8 cellular contexts compared by ENCODE assay signal in the genomic region with DNA sequence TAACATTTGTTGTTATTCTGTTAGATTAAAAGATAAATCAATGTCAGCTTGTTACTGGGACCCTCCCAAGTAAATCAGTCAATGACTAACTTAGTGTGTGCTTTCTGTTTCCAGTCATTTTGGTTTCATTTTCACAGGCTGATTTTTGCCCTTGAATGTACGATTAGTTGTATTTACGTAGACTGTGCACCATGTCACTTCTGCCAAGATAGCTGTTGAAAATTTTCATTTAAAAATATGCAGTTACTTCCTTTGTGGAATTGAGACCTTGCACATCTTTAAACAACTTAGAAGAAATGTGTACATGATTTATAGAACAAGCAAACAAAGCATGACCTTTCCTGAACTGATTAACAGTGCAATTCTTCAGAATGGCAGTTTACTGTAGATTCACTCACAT.
DNase-seq lines count a peak whose midpoint lies in the region; ATAC-seq, FAIRE-seq and TF ChIP-seq lines count a peak whose summit lies in the region.

No MANE protein-coding gene starts in this region.

- H4K20me1 ChIP-seq in GM12878 (ENCODE audit: control insufficient read depth, insufficient read depth) = no peaks in the 10 kb centered on the region

- BruUV-seq in GM12878 (replicated peaks; lab: Mats Ljungman, UMichigan) = no TSS peak

- TF ChIP-seq RAD21 in GM12878 (IDR thresholded peaks at IDR 0.05; ENCODE audit: insufficient read depth, low read depth, low read length) = no peak

- H3K4me3 Mint-ChIP-seq in endodermal cell = no peak overlapping the region

- H3K79me2 ChIP-seq in GM12878 (ENCODE audit: control insufficient read depth, insufficient read depth, low read length) = no peaks in the 10 kb centered on the region

- no peaks in the 10 kb centered on the region for H3K36me3 ChIP-seq in GM12878 (ENCODE audit: control insufficient read depth in 2 of 2, insufficient read depth in 2 of 2, low read length in 1 of 2)
- H3K36me3 ChIP-seq in gastrocnemius medialis = no peaks in the 10 kb centered on the region
- no peaks in the 10 kb centered on the region for H3K36me3 ChIP-seq in endodermal cell (ENCODE audit: control insufficient read depth, insufficient read depth, low read length)

- H3K4me2 ChIP-seq in GM12878 (ENCODE audit: control insufficient read depth, insufficient read depth) = peak overlapping the region; percentile 41; the same call in 1 of the 2 replicates

- H3K27ac Mint-ChIP-seq in endodermal cell = no peak overlapping the region

- ATAC-seq in HG03045 (IDR thresholded peaks at IDR 0.05; ENCODE audit: unreplicated experiment) = peak; percentile 80
- ATAC-seq in GM12878 = peak; percentile 83
- no peak for ATAC-seq in gastrocnemius medialis

- H3K4me1 Mint-ChIP-seq in endodermal cell = peaks cover 10% of the 10 kb centered on the region

- peak overlapping the region; percentile 48 for H2AFZ ChIP-seq in GM12878 (ENCODE audit: control insufficient read depth, low read depth, low read length)

- POLR2A ChIA-PET in GM12878 (lab: Charles Lee) = interaction anchor here (0.6 to 0.8 kb wide), 2 partner anchors 48 to 95 kb away, joined by 3 to 4 read pairs; no protein-coding TSS in a partner anchor

- TF ChIP-seq POLR2A in GM12878 (IDR thresholded peaks at IDR 0.05; ENCODE audit: low read depth, low read length) (no peak), gastrocnemius medialis (IDR thresholded peaks at IDR 0.05) (no peak)

- H3K27me3 ChIP-seq in GM12878 (replicated peaks in 1 of 2; ENCODE audit: control insufficient read depth in 2 of 2, insufficient read depth in 2 of 2, low read length in 1 of 2) (no peaks in the 10 kb centered on the region), gastrocnemius medialis (no peaks in the 10 kb centered on the region), endodermal cell (ENCODE audit: control insufficient read depth, insufficient read depth, low read length, poor library complexity, severe bottlenecking) (no peaks in the 10 kb centered on the region)

- no peaks in the 10 kb centered on the region for H3K36me3 Mint-ChIP-seq in endodermal cell (ENCODE audit: low read depth)

- WGBS in GM12878 (ENCODE audit: insufficient coverage, insufficient replicate concordance, low lambda C conversion rate, missing lambda C conversion rate) = 47% methylated on average over 2 of the region's 2 CpGs
- WGBS in endodermal cell (ENCODE audit: insufficient coverage in 1 of 2, insufficient read length in 1 of 2), 2 experiments = 98% methylated on average over 2 of the region's 2 CpGs; no CpG with 5 or more reads in 1 of the 2 experiments

- CTCF ChIA-PET in GM12878 (lab: Yijun Ruan, JAX) = interaction anchor here (0.9 to 1.5 kb wide), 3 partner anchors 34 to 118 kb away, joined by 3 to 4 read pairs (median 4); no protein-coding TSS in a partner anchor

- no peaks in the 10 kb centered on the region for H3K9me3 ChIP-seq in GM12878 (replicated peaks; ENCODE audit: control insufficient read depth, insufficient read depth, low read length)
- H3K9me3 ChIP-seq in gastrocnemius medialis = no peaks in the 10 kb centered on the region
- no peaks in the 10 kb centered on the region for H3K9me3 ChIP-seq in endodermal cell (ENCODE audit: control insufficient read depth, low read length)

- H3K4me1 ChIP-seq in GM12878 (ENCODE audit: control insufficient read depth, insufficient read depth, low read length) (no peaks in the 10 kb centered on the region), gastrocnemius medialis (peaks cover 39 to 41% of the 10 kb centered on the region in 2 donors), endodermal cell (ENCODE audit: control insufficient read depth, insufficient read depth, low read length) (no peaks in the 10 kb centered on the region)

- intact Hi-C loops in GM12878 (cut with micrococcal nuclease; ENCODE audit: unreplicated experiment) = no loop called here
- intact Hi-C loops in gastrocnemius medialis (cut with DNase I; ENCODE audit: low total_unique reads) = no loop called here

- TF ChIP-seq EP300 in GM12878 (IDR thresholded peaks at IDR 0.05; ENCODE audit: borderline replicate concordance in 1 of 2, control insufficient read depth in 1 of 2, low read depth in 2 of 2, low read length in 2 of 2) = no peak

- TF ChIP-seq CTCF in GM12878 (IDR thresholded peaks at IDR 0.05 in 2 of 3, conservative IDR thresholded peaks at IDR 0.05 in 1 of 3; ENCODE audit: control insufficient read depth in 2 of 3, extremely low read depth in 1 of 3, insufficient read depth in 1 of 3, low read depth in 3 of 3, low read length in 3 of 3) = no peak
- TF ChIP-seq CTCF in gastrocnemius medialis (IDR thresholded peaks at IDR 0.05 in 4 of 5, conservative IDR thresholded peaks at IDR 0.05 in 1 of 5) = no peak
- TF ChIP-seq CTCF in endodermal cell (conservative IDR thresholded peaks at IDR 0.05) = no peak

- DNase-seq in GM19239 (ENCODE audit: insufficient read length, low spot score) = peak; percentile 2
- DNase-seq in GM12878 (ENCODE audit: low read depth, low spot score) = no peak
- DNase-seq in gastrocnemius medialis = no peak
- DNase-seq in NCI-H1930 (lab: John Stamatoyannopoulos, UW) = no peak
- no peak for DNase-seq in iPS-NIHi7 (ENCODE audit: extremely low spot score)
- no peak for DNase-seq in activated CD4-positive, alpha-beta T cell treated with anti-CD3 and anti-CD28 coated beads for 48 hours
- no peak for DNase-seq in endodermal cell

- FAIRE-seq in GM19239 (lab: Jason Lieb, UNC) (peak; percentile 82), GM12878 (lab: Jason Lieb, UNC) (peak; percentile 88)

- SMC1A ChIA-PET in GM12878 (lab: Charles Lee; ENCODE audit: uncharacterized antibody, unreplicated experiment) = interaction anchor here (0.6 to 2.8 kb wide), 8 partner anchors 12 to 455 kb away, joined by 3 to 7 read pairs (median 4); no protein-coding TSS in a partner anchor

- in situ Hi-C loops in GM12878 (cut with MboI) = no loop called here
- in situ Hi-C loops in gastrocnemius medialis (cut with MboI; ENCODE audit: low sequenced_read_pairs in 4 of 4) = no loop called here

- RAD21 ChIA-PET in GM12878 (lab: Charles Lee; ENCODE audit: unreplicated experiment) = interaction anchor here (1.5 to 3.6 kb wide), 3 partner anchors 44 to 48 kb away, joined by 3 to 13 read pairs (median 9); no protein-coding TSS in a partner anchor

- H3K4me3 ChIP-seq in GM12878 (no peak overlapping the region), gastrocnemius medialis (peak overlapping the region in 3 of 4 donors; percentile 0 to 43 (median 12)), endodermal cell (ENCODE audit: low read length) (no peak overlapping the region)

- H3K27me3 Mint-ChIP-seq in endodermal cell (ENCODE audit: insufficient read depth) = no peaks in the 10 kb centered on the region

- H3K9me3 Mint-ChIP-seq in endodermal cell = no peaks in the 10 kb centered on the region

- H3K9ac ChIP-seq in GM12878 (ENCODE audit: control insufficient read depth, insufficient read depth, low read length) (no peak overlapping the region), endodermal cell (ENCODE audit: extremely low read depth, low read length, poor library complexity, severe bottlenecking) (no peak overlapping the region)

- no peak overlapping the region for H3K27ac ChIP-seq in GM12878 (ENCODE audit: control insufficient read depth, insufficient read depth)
- peak overlapping the region; percentile 11 to 59 (median 30) for H3K27ac ChIP-seq in gastrocnemius medialis
- H3K27ac ChIP-seq in endodermal cell (ENCODE audit: low read depth, low read length) = no peak overlapping the region

TF ChIP-seq in GM12878, 131 proteins besides CTCF, POLR2A, EP300 and RAD21 (continues in another document):
- no peak for TF ChIP-seq IKZF1 (conservative IDR thresholded peaks at IDR 0.05)
- no peak for TF ChIP-seq IRF4 (IDR thresholded peaks at IDR 0.05; ENCODE audit: low read depth, low read length)
- no peak for TF ChIP-seq PML (IDR thresholded peaks at IDR 0.05; ENCODE audit: low read length)
- TF ChIP-seq PKNOX1 (IDR thresholded peaks at IDR 0.05) = peak; percentile 94
- TF ChIP-seq MLLT1 (IDR thresholded peaks at IDR 0.05) = 0 out of 2 replicates have a peak, but pooled peaks have one; percentile 20
- no peak for TF ChIP-seq CHD2 (IDR thresholded peaks at IDR 0.05; ENCODE audit: borderline replicate concordance, low read depth, low read length)
- no peak for TF ChIP-seq WRNIP1 (IDR thresholded peaks at IDR 0.05; ENCODE audit: borderline replicate concordance, low read depth, low read length)
- no peak for TF ChIP-seq SMC3 (IDR thresholded peaks at IDR 0.05; ENCODE audit: borderline replicate concordance, low read length)
- no peak for TF ChIP-seq MTA2 (IDR thresholded peaks at IDR 0.05; ENCODE audit: low read depth)
- TF ChIP-seq KAT2A (conservative IDR thresholded peaks at IDR 0.05; ENCODE audit: control insufficient read depth, low read depth, low read length) = no peak

Comparison
In these comparisons a context has a peak if more than half of its experiments do, and no peak if none do; other contexts are left out.
1. ATAC-seq: peak in HG03045 (single experiment) and GM12878 (single experiment); none in gastrocnemius medialis (0 of 2).
2. H3K27ac ChIP-seq: peak in gastrocnemius medialis (4 of 4); none in GM12878 (single experiment) and endodermal cell (single experiment).
3. H3K4me3 ChIP-seq: peak in gastrocnemius medialis (3 of 4); none in GM12878 (single experiment) and endodermal cell (single experiment).